11 cellular contexts compared by ENCODE assay signal in the genomic region with DNA sequence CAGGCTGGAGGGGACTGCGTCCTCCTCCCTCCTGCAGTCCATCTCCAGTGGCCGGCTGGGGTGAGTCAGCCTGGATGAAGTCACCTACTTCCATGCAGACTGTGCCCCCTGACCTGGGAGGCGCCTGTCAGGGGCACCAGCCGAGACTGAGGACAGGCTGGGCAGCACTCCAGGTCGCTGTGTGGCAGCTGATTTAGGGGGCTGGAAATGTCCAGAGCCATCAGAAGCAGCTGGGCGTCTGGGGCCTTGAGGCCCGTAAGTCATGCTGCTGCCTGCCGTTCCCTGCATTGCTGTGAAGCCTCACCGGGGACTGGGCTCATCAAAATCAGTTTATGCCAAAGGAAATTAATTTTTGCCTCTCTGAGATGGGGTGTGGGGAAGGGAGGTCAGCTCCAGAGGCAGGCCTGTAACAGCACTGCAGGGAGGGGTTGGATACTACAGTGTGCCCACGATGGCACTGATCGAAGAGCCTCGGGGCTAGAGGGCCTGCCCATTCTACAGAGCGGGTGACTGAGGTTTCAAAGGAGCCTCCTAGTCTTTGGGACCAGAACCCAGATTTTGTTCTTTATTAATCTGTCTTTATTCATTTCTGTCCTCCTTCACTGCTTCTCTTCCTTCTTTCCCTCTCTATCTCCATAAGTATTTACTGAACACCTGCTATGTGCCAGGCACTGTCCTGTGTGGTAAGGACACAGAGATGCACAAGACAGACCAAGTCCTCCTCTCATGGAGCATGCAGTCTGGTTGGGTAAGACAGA.
DNase-seq lines count a peak whose midpoint lies in the region; ATAC-seq, FAIRE-seq and TF ChIP-seq lines count a peak whose summit lies in the region.
"Had no signal": no experiment of that assay in that cellular context is flagged by ENCODE, and none has a peak within 500 bp of the region (broad histone marks: within the 10 kb centered on the region; RNA-seq: fewer than 3 reads in every experiment).

No MANE protein-coding gene starts in this region.

- BruUV-seq in endothelial cell of umbilical vein (replicated peaks; lab: Mats Ljungman, UMichigan) = no TSS peak

- H4K20me1 ChIP-seq in endothelial cell of umbilical vein (replicated peaks; ENCODE audit: control insufficient read depth, extremely low read depth, insufficient read depth, low read length) = no peaks in the 10 kb centered on the region

- no peaks in the 10 kb centered on the region for H3K27me3 ChIP-seq in endothelial cell of umbilical vein (ENCODE audit: control insufficient read depth in 2 of 2, insufficient read depth in 2 of 2, low read length in 2 of 2)
- H3K27me3 ChIP-seq: breast epithelium had no signal

- CTCF ChIA-PET in endothelial cell of umbilical vein (lab: Charles Lee) = interaction anchor here (0.8 to 1.3 kb wide), 3 partner anchors 40 to 54 kb away, joined by 3 to 4 read pairs (median 4); no protein-coding TSS in a partner anchor
- CTCF ChIA-PET in activated CD8-positive, alpha-beta memory T cell treated with anti-CD3 and anti-CD28 coated beads, Interleukin-2, amount 10 ng/mL, durations not matched to agents 7 days and 5 days (lab: Charles Lee) = interaction anchor here (1.2 to 1.6 kb wide), 3 partner anchors 14 to 212 kb away, joined by 3 to 5 read pairs (median 4); no protein-coding TSS in a partner anchor
- CTCF ChIA-PET in activated CD8-positive, alpha-beta T cell treated with anti-CD3 and anti-CD28 coated beads, Interleukin-2, amount 10 ng/mL, durations not matched to agents 7 days and 5 days (lab: Charles Lee) = no interaction called here

- dilution Hi-C loops in endothelial cell of umbilical vein (cut with MboI; ENCODE audit: extremely low pct_ligation_motif_present, low sequenced_read_pairs) = no loop called here

- H3K4me1 Mint-ChIP-seq in activated CD8-positive, alpha-beta memory T cell treated with anti-CD3 and anti-CD28 coated beads, Interleukin-2, amount 10 ng/mL, durations not matched to agents 7 days and 5 days = no peaks in the 10 kb centered on the region
- H3K4me1 Mint-ChIP-seq in activated CD8-positive, alpha-beta T cell treated with anti-CD3 and anti-CD28 coated beads, Interleukin-2, amount 10 ng/mL, durations not matched to agents 7 days and 5 days (ENCODE audit: low read depth) = no peaks in the 10 kb centered on the region

- no peak for ATAC-seq in activated CD8-positive, alpha-beta memory T cell treated with anti-CD3 and anti-CD28 coated beads, Interleukin-2, amount 10 ng/mL, durations not matched to agents 7 days and 5 days
- ATAC-seq in GM21786 (IDR thresholded peaks at IDR 0.05; ENCODE audit: unreplicated experiment) = no peak
- no peak for ATAC-seq in activated CD8-positive, alpha-beta T cell treated with anti-CD3 and anti-CD28 coated beads, Interleukin-2, amount 10 ng/mL, durations not matched to agents 7 days and 5 days

- no peak overlapping the region for H3K4me3 Mint-ChIP-seq in activated CD8-positive, alpha-beta memory T cell treated with anti-CD3 and anti-CD28 coated beads, Interleukin-2, amount 10 ng/mL, durations not matched to agents 7 days and 5 days
- H3K4me3 Mint-ChIP-seq in activated CD8-positive, alpha-beta T cell treated with anti-CD3 and anti-CD28 coated beads, Interleukin-2, amount 10 ng/mL, durations not matched to agents 7 days and 5 days = no peak overlapping the region
- H3K4me3 Mint-ChIP-seq: stimulated activated naive CD8-positive, alpha-beta T cell treated with anti-CD3 and anti-CD28 coated beads, Interleukin-15, Interleukin-2, amounts not matched to agents 100 ng/mL and 50 ng/mL, for 24 hours had no signal

- DNase-seq in NCI-H2196 treated with DMSO at 0.1 percent for 48 hours (lab: John Stamatoyannopoulos, UW; ENCODE audit: unreplicated experiment) = peak; percentile 22
- DNase-seq in endothelial cell of umbilical vein (ENCODE audit: low read depth, low spot score) = peak; percentile 86
- DNase-seq in medulla oblongata (ENCODE audit: extremely low spot score) = peak; percentile 77
- peak; percentile 64 for DNase-seq in urothelium cell line (ENCODE audit: low spot score)
- DNase-seq in activated CD8-positive, alpha-beta memory T cell treated with anti-CD3 and anti-CD28 coated beads, Interleukin-2, amount 10 ng/mL, durations not matched to agents 7 days and 5 days = no peak
- no peak for DNase-seq in activated CD8-positive, alpha-beta T cell treated with anti-CD3 and anti-CD28 coated beads, Interleukin-2, amount 10 ng/mL, durations not matched to agents 7 days and 5 days
- DNase-seq: NCI-H2081, WERI-Rb-1 had no signal

- no peak overlapping the region for H3K27ac Mint-ChIP-seq in activated CD8-positive, alpha-beta memory T cell treated with anti-CD3 and anti-CD28 coated beads, Interleukin-2, amount 10 ng/mL, durations not matched to agents 7 days and 5 days
- H3K27ac Mint-ChIP-seq in activated CD8-positive, alpha-beta T cell treated with anti-CD3 and anti-CD28 coated beads, Interleukin-2, amount 10 ng/mL, durations not matched to agents 7 days and 5 days = no peak overlapping the region
- H3K27ac Mint-ChIP-seq: stimulated activated naive CD8-positive, alpha-beta T cell treated with anti-CD3 and anti-CD28 coated beads, Interleukin-15, Interleukin-2, amounts not matched to agents 100 ng/mL and 50 ng/mL, for 24 hours had no signal

- H3K4me1 ChIP-seq in endothelial cell of umbilical vein (ENCODE audit: control insufficient read depth, extremely low read depth, insufficient read depth, low read length) = peaks cover 11% of the 10 kb centered on the region
- H3K4me1 ChIP-seq: breast epithelium had no signal

- FAIRE-seq in endothelial cell of umbilical vein (lab: Jason Lieb, UNC) = peak; percentile 95
- no peak for FAIRE-seq in urothelium cell line (lab: Jason Lieb, UNC)

- intact Hi-C loops in endothelial cell of umbilical vein (cut with micrococcal nuclease) = no loop called here

- H3K27me3 Mint-ChIP-seq in activated CD8-positive, alpha-beta memory T cell treated with anti-CD3 and anti-CD28 coated beads, Interleukin-2, amount 10 ng/mL, durations not matched to agents 7 days and 5 days = no peaks in the 10 kb centered on the region
- no peaks in the 10 kb centered on the region for H3K27me3 Mint-ChIP-seq in activated CD8-positive, alpha-beta T cell treated with anti-CD3 and anti-CD28 coated beads, Interleukin-2, amount 10 ng/mL, durations not matched to agents 7 days and 5 days (ENCODE audit: low read depth)
- H3K27me3 Mint-ChIP-seq: stimulated activated naive CD8-positive, alpha-beta T cell treated with anti-CD3 and anti-CD28 coated beads, Interleukin-15, Interleukin-2, amounts not matched to agents 100 ng/mL and 50 ng/mL, for 24 hours had no signal

- no peaks in the 10 kb centered on the region for H3K36me3 Mint-ChIP-seq in activated CD8-positive, alpha-beta memory T cell treated with anti-CD3 and anti-CD28 coated beads, Interleukin-2, amount 10 ng/mL, durations not matched to agents 7 days and 5 days
- H3K36me3 Mint-ChIP-seq in activated CD8-positive, alpha-beta T cell treated with anti-CD3 and anti-CD28 coated beads, Interleukin-2, amount 10 ng/mL, durations not matched to agents 7 days and 5 days (ENCODE audit: low read depth) = no peaks in the 10 kb centered on the region

- POLR2A ChIA-PET in endothelial cell of umbilical vein (lab: Charles Lee) = no interaction called here
- POLR2A ChIA-PET in activated CD8-positive, alpha-beta T cell treated with anti-CD3 and anti-CD28 coated beads, Interleukin-2, amount 10 ng/mL, durations not matched to agents 7 days and 5 days (lab: Charles Lee) = no interaction called here

- TF ChIP-seq CTCF in endothelial cell of umbilical vein (IDR thresholded peaks at IDR 0.05; ENCODE audit: extremely low read depth in 1 of 2, insufficient read depth in 1 of 2, low read depth in 1 of 2, low read length in 2 of 2) = no peak

- H3K9ac ChIP-seq in endothelial cell of umbilical vein (replicated peaks; ENCODE audit: extremely low read depth, insufficient read depth, low read length) = no peak overlapping the region

- TF ChIP-seq POLR2A in endothelial cell of umbilical vein (IDR thresholded peaks at IDR 0.05; ENCODE audit: low read depth, low read length) = no peak

- no peaks in the 10 kb centered on the region for H3K36me3 ChIP-seq in endothelial cell of umbilical vein (ENCODE audit: control insufficient read depth in 2 of 2, extremely low read depth in 1 of 2, insufficient read depth in 2 of 2, low read length in 2 of 2)
- H3K36me3 ChIP-seq: breast epithelium, WERI-Rb-1 had no signal

- H3K4me3 ChIP-seq in endothelial cell of umbilical vein (replicated peaks in 1 of 3; ENCODE audit: insufficient read depth in 1 of 3, low read depth in 1 of 3, low read length in 3 of 3) = no peak overlapping the region
- H3K4me3 ChIP-seq: breast epithelium had no signal

- peak overlapping the region; percentile 31 for H3K27ac ChIP-seq in endothelial cell of umbilical vein (ENCODE audit: insufficient read depth, low read depth, low read length)
- H3K27ac ChIP-seq: breast epithelium, WERI-Rb-1 had no signal

- no peak overlapping the region for H2AFZ ChIP-seq in endothelial cell of umbilical vein (ENCODE audit: low read depth, low read length)

- no peaks in the 10 kb centered on the region for H3K79me2 ChIP-seq in endothelial cell of umbilical vein (ENCODE audit: control insufficient read depth, insufficient read depth, low read length)

- H3K9me3 ChIP-seq in endothelial cell of umbilical vein (replicated peaks; ENCODE audit: control insufficient read depth, insufficient read depth, low read length) = no peaks in the 10 kb centered on the region
- H3K9me3 ChIP-seq: breast epithelium had no signal

- H3K4me2 ChIP-seq in endothelial cell of umbilical vein (ENCODE audit: insufficient read depth, low read length) = no peak overlapping the region

- no peaks in the 10 kb centered on the region for H3K9me3 Mint-ChIP-seq in activated CD8-positive, alpha-beta memory T cell treated with anti-CD3 and anti-CD28 coated beads, Interleukin-2, amount 10 ng/mL, durations not matched to agents 7 days and 5 days (ENCODE audit: low read depth)
- no peaks in the 10 kb centered on the region for H3K9me3 Mint-ChIP-seq in activated CD8-positive, alpha-beta T cell treated with anti-CD3 and anti-CD28 coated beads, Interleukin-2, amount 10 ng/mL, durations not matched to agents 7 days and 5 days (ENCODE audit: insufficient read depth)
- H3K9me3 Mint-ChIP-seq: stimulated activated naive CD8-positive, alpha-beta T cell treated with anti-CD3 and anti-CD28 coated beads, Interleukin-15, Interleukin-2, amounts not matched to agents 100 ng/mL and 50 ng/mL, for 24 hours had no signal

- H3K9me1 ChIP-seq in endothelial cell of umbilical vein (replicated peaks; ENCODE audit: control insufficient read depth, extremely low read depth, insufficient read depth, low read length) = no peaks in the 10 kb centered on the region

TF ChIP-seq in endothelial cell of umbilical vein, 7 proteins besides CTCF, POLR2A, EP300 and RAD21 (continues in another document):
- TF ChIP-seq EZH2 (IDR thresholded peaks at IDR 0.05; ENCODE audit: borderline replicate concordance, low read depth, low read length, severe bottlenecking) (no peak), POLR2AphosphoS5 (IDR thresholded peaks at IDR 0.05; ENCODE audit: insufficient read depth, low read depth, low read length) (peak; percentile 59), JUN (IDR thresholded peaks at IDR 0.05; ENCODE audit: borderline replicate concordance, insufficient read depth, insufficient read length, low read depth) (peak; percentile 74), MYC (IDR thresholded peaks at IDR 0.05; ENCODE audit: low read depth, low read length) (no peak)

Comparison
In these comparisons a context has a peak if more than half of its experiments do, and no peak if none do; other contexts are left out.
1. DNase-seq: peak in NCI-H2196 treated with DMSO at 0.1 percent for 48 hours (single experiment), endothelial cell of umbilical vein (single experiment), medulla oblongata (single experiment) and urothelium cell line (single experiment); none in activated CD8-positive, alpha-beta memory T cell treated with anti-CD3 and anti-CD28 coated beads, Interleukin-2, amount 10 ng/mL, durations not matched to agents 7 days and 5 days (single experiment) and activated CD8-positive, alpha-beta T cell treated with anti-CD3 and anti-CD28 coated beads, Interleukin-2, amount 10 ng/mL, durations not matched to agents 7 days and 5 days (single experiment).